1 cellular context compared by ENCODE assay signal in genomic region chr7:35817181-35817580, GRCh38.
TF ChIP-seq lines count a peak whose summit lies in the region.

No MANE protein-coding gene starts in this region.

TF ChIP-seq in WTC11, 78 proteins besides CTCF, POLR2A, EP300 and RAD21:
- no peak for TF ChIP-seq ZNF423 (CRISPR knock-in tag; IDR thresholded peaks at IDR 0.05)
- no peak for TF ChIP-seq NR3C1 (CRISPR knock-in tag; conservative IDR thresholded peaks at IDR 0.05; ENCODE audit: low read depth)
- TF ChIP-seq ZNF425 (CRISPR knock-in tag; conservative IDR thresholded peaks at IDR 0.05): no peak
- TF ChIP-seq ZMAT4 (CRISPR knock-in tag; IDR thresholded peaks at IDR 0.05): no peak
- no peak for TF ChIP-seq TCF7 (CRISPR knock-in tag; IDR thresholded peaks at IDR 0.05; ENCODE audit: low read depth)
- TF ChIP-seq RELA (CRISPR knock-in tag; IDR thresholded peaks at IDR 0.05; ENCODE audit: borderline replicate concordance): no peak
- TF ChIP-seq SMAD3 (CRISPR knock-in tag; IDR thresholded peaks at IDR 0.05; ENCODE audit: borderline replicate concordance): no peak
- TF ChIP-seq ZNF416 (CRISPR knock-in tag; IDR thresholded peaks at IDR 0.05): no peak
- no peak for TF ChIP-seq PREB (CRISPR knock-in tag; IDR thresholded peaks at IDR 0.05; ENCODE audit: borderline replicate concordance)
- TF ChIP-seq CBFB (CRISPR knock-in tag; IDR thresholded peaks at IDR 0.05; ENCODE audit: low read depth): no peak
- TF ChIP-seq, protein P1, sequence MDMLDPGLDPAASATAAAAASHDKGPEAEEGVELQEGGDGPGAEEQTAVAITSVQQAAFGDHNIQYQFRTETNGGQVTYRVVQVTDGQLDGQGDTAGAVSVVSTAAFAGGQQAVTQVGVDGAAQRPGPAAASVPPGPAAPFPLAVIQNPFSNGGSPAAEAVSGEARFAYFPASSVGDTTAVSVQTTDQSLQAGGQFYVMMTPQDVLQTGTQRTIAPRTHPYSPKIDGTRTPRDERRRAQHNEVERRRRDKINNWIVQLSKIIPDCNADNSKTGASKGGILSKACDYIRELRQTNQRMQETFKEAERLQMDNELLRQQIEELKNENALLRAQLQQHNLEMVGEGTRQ (CRISPR knock-in tag; IDR thresholded peaks at IDR 0.05): no peak
- no peak for TF ChIP-seq TP53 (CRISPR knock-in tag; IDR thresholded peaks at IDR 0.05)
